7 cellular contexts compared by ENCODE assay signal in the genomic region with DNA sequence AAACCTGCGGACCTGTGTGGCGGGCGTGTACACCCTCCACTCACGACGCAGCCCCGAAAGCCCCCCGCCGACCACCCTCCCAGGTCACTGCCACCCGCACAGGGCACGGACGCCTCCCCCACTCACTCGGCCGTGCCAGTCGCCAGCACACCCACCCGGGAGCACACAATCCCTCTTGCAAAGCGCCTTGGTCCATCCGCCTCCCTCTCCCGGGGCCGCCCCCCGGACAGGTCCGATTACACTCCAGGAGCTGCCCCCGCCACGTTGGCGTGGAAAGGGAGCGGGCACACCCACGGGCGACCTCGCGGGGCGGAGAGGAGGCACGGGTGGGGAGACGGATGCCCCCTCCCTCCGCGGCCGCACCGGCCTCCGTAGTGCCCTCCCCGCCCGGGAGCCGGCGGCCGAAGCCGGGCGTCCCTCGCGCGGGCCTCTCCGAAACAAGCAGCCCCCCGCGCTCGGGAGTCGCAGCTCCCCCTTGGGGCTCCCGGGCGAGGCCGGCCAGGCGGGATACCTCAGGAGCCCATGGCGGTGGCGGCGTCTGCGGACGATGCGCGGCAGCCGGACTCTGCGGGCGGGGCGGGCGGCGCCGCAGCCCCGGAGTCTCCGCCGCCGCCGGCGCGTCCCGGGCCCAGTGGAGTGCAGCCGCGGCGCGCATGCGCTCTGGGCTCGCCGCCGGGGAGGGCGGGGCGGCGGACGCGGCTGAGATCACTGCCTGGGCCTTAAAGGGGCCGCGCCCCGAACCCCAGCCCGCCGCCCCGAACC. TPM values are rescaled to one million over a fixed set of nuclear protein-coding genes. Genes with fewer than 3 reads are reported as not detected.
DNase-seq lines count a peak whose midpoint lies in the region; ATAC-seq and TF ChIP-seq lines count a peak whose summit lies in the region.

Gene TMEM184B, minus strand, starts transcription at position 638 of the 762 bp plus-strand sequence. CDS start 25,049 bp downstream, outside the sequence.

- DNase-seq in NCI-H69 (lab: John Stamatoyannopoulos, UW) (peak; percentile 86), lung microvascular endothelial cell (ENCODE audit: low read depth in 2 of 2) (peak; percentile 74 to 83)
- peak; percentile 34 to 71 for DNase-seq in activated CD8-positive, alpha-beta memory T cell treated with anti-CD3 and anti-CD28 coated beads for 1 hour (ENCODE audit: extremely low read depth in 1 of 2, low read depth in 1 of 2)
- DNase-seq in effector CD8-positive, alpha-beta T cell (lab: John Stamatoyannopoulos, UW) = peak; percentile 70
- peak; percentile 54 to 75 (median 67) for DNase-seq in stimulated activated CD4-positive, alpha-beta T cell treated with anti-CD3 and anti-CD28 coated beads, TNF-alpha, amount 100 ng/mL, for 24 hours (ENCODE audit: low read depth in 3 of 3)

- peak; percentile 81 for ATAC-seq in HG02763 (IDR thresholded peaks at IDR 0.05; ENCODE audit: unreplicated experiment)

- TF ChIP-seq POLR2A in GM15510 (IDR thresholded peaks at IDR 0.05; ENCODE audit: borderline replicate concordance, extremely low read depth, insufficient read length) = peak; percentile 77

RNA-seq across cellular contexts. Expression of gene TMEM184B, which starts in this region (rescaled TPM):
- total RNA-seq in lung microvascular endothelial cell = 26.0 and 26.2 TPM in 2 replicates

Comparison
In these comparisons a context has a peak if more than half of its experiments do, and no peak if none do; other contexts are left out.
1. Peak in every context shown above with its lines: DNase-seq and ATAC-seq.